Comparison of ENCODE assay signal across 17 cellular contexts in the genomic region with DNA sequence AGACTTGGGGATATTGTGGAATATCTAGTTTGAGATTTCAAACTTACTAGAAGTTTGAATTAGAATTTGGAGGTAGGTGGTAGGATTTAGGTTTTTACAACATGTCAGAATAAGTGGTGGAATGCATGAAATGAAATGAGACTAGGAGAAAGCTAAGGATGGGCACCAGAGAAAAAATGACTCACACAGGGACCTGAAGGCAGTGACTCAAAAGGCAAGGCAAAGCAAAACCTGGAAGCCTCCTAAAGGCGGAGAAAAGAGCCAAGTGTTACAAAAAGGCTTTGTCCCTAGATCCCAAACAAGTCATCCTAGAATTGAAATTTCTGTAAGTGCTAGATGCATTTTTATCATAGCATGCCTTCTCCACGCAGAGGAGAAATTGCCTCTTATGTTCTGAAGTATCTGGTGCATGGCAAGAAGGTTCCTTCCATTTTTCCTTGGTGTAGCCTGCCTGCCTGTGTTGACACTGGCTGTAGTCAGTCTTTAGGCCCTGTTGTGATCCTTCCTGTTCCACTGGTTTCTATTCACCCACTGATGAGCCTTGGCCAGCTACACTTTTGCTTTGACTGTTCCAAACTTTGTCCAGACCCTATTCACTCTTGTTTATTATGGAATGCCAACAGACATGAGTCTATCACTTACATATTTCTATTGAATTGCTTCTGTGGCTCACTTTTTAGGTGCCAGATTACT.
DNase-seq lines count a peak whose midpoint lies in the region; FAIRE-seq and TF ChIP-seq lines count a peak whose summit lies in the region.
"Had no signal": no experiment of that assay in that cellular context is flagged by ENCODE, and none has a peak within 500 bp of the region (broad histone marks: within the 10 kb centered on the region; RNA-seq: fewer than 3 reads in every experiment).

No MANE protein-coding gene starts in this region.

- H2AFZ ChIP-seq in ACC112 (ENCODE audit: low read length, unreplicated experiment): peak overlapping the region; percentile 17
- H2AFZ ChIP-seq: parathyroid adenoma had no signal

- H3K4me3 ChIP-seq in ACC112 (ENCODE audit: low read depth, low read length): no peak overlapping the region
- no peak overlapping the region for H3K4me3 ChIP-seq in brain microvascular endothelial cell (ENCODE audit: low read depth, low read length)
- H3K4me3 ChIP-seq in kidney (ENCODE audit: low read length in 2 of 2): no peak overlapping the region
- H3K4me3 ChIP-seq: upper lobe of left lung had no signal

- in situ Hi-C loops in brain microvascular endothelial cell (cut with HindIII; ENCODE audit: low pct_ligation_motif_present, low sequenced_read_pairs): no loop called here

- H3K79me2 ChIP-seq in ACC112 (ENCODE audit: control insufficient read depth, insufficient read depth, low read length, unreplicated experiment): no peaks in the 10 kb centered on the region
- H3K79me2 ChIP-seq: parathyroid adenoma had no signal

- intact Hi-C loops in kidney (cut with DNase I): no loop called here

- H3K9me3 ChIP-seq in kidney (ENCODE audit: control insufficient read depth in 1 of 2, low read length in 2 of 2): no peaks in the 10 kb centered on the region
- H3K9me3 ChIP-seq: upper lobe of left lung had no signal

- peak; percentile 27 for DNase-seq in HT-29 (ENCODE audit: low spot score)
- peak; percentile 42 for DNase-seq in brain microvascular endothelial cell
- peak; percentile 15 for DNase-seq in iPS-NIHi7 (ENCODE audit: extremely low spot score)
- no peak for DNase-seq in HK-2 (ENCODE audit: unreplicated experiment)
- no peak for DNase-seq in kidney
- DNase-seq in putamen (ENCODE audit: low spot score): no peak
- DNase-seq in MV-4-11 (lab: John Stamatoyannopoulos, UW): no peak
- DNase-seq: 8988T; activated CD4-positive, alpha-beta T cell treated with anti-CD3 and anti-CD28 coated beads, Interleukin-2, amount 10 ng/mL, durations not matched to agents 7 days and 5 days; activated T-cell treated with anti-CD3 and anti-CD28 coated beads, Interleukin-2, amount 50 U/mL, for 72 hours; anterior cingulate cortex; effector CD8-positive, alpha-beta T cell; hippocampal formation; MM.1S; upper lobe of left lung had no signal

- no peak overlapping the region for H3K9ac ChIP-seq in kidney (ENCODE audit: low read length in 2 of 2)
- H3K9ac ChIP-seq: parathyroid adenoma had no signal

- peak overlapping the region; percentile 38 for H3K27ac ChIP-seq in ACC112 (ENCODE audit: low read depth, low read length)
- H3K27ac ChIP-seq in brain microvascular endothelial cell: no peak overlapping the region
- H3K27ac ChIP-seq in kidney (ENCODE audit: low read depth in 2 of 2, low read length in 2 of 2): no peak overlapping the region
- H3K27ac ChIP-seq: parathyroid adenoma, upper lobe of left lung had no signal

- H3K36me3 ChIP-seq in ACC112 (ENCODE audit: insufficient read depth, low read length) (no peaks in the 10 kb centered on the region), brain microvascular endothelial cell (replicated peaks) (no peaks in the 10 kb centered on the region), kidney (ENCODE audit: control insufficient read depth in 1 of 2, insufficient read depth in 2 of 2, low read length in 2 of 2) (no peaks in the 10 kb centered on the region)
- H3K36me3 ChIP-seq: upper lobe of left lung had no signal

- H3K4me1 ChIP-seq in ACC112 (ENCODE audit: control insufficient read depth, insufficient read depth, low read length, unreplicated experiment) (peaks cover 14% of the 10 kb centered on the region), kidney (ENCODE audit: control insufficient read depth in 1 of 2, insufficient read depth in 1 of 2, low read depth in 1 of 2, low read length in 2 of 2) (no peaks in the 10 kb centered on the region)
- H3K4me1 ChIP-seq: parathyroid adenoma, upper lobe of left lung had no signal

- no peak for FAIRE-seq in kidney (lab: Jason Lieb, UNC)

- no peaks in the 10 kb centered on the region for H3K27me3 ChIP-seq in ACC112 (ENCODE audit: insufficient read depth, low read length)
- H3K27me3 ChIP-seq in brain microvascular endothelial cell (replicated peaks): no peaks in the 10 kb centered on the region
- H3K27me3 ChIP-seq: upper lobe of left lung had no signal

- no peak for TF ChIP-seq CTCF in brain microvascular endothelial cell (IDR thresholded peaks at IDR 0.05; ENCODE audit: low read depth, low read length, missing control alignments)
- no peak for TF ChIP-seq CTCF in kidney (IDR thresholded peaks at IDR 0.05; ENCODE audit: borderline replicate concordance, extremely low read depth, insufficient read depth)

Comparison
In these comparisons a context has a peak if more than half of its experiments do, and no peak if none do; other contexts are left out.
1. DNase-seq: peak in HT-29 (single experiment), brain microvascular endothelial cell (single experiment) and iPS-NIHi7 (single experiment); none in HK-2 (single experiment), kidney (single experiment), putamen (single experiment) and MV-4-11 (single experiment).